ENCODE assay signal across 17 cellular contexts in the genomic region with DNA sequence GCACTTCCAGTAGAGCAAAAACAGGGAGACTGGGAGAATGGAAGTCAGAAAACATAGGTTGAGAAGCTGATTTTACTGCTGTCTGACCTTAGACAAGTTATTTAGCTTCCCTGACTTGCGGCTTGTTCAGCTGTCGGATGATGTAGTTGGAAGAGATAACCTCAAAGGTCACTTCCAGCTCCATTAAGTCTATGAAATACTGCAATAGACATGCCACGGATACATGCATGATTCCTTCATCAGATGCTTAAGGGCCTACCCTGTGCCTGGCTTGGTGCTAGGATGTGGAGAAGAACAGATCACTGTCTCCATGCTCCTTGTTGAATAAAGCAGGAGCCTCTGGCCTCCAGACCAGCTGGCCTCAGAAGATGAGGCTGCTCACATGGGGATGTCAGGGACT.
"Had no signal": no experiment of that assay in that cellular context is flagged by ENCODE, and none has a peak within 500 bp of the region (broad histone marks: within the 10 kb centered on the region; RNA-seq: fewer than 3 reads in every experiment).

No MANE protein-coding gene starts in this region.

- H3K27me3 ChIP-seq: adrenal gland, esophagus muscularis mucosa, hepatocyte, suprapubic skin, transverse colon had no signal

- H3K27ac ChIP-seq: adrenal gland, esophagus muscularis mucosa, hepatocyte, suprapubic skin, transverse colon had no signal

- H3K9me3 ChIP-seq: adrenal gland, esophagus muscularis mucosa, suprapubic skin, transverse colon had no signal

- H3K9me3 Mint-ChIP-seq: activated CD4-positive, alpha-beta T cell treated with anti-CD3 and anti-CD28 coated beads, Interleukin-2, amount 10 ng/mL, durations not matched to agents 24 days and 14 days; mesothelial cell of epicardium; stimulated activated naive CD8-positive, alpha-beta T cell treated with anti-CD3 and anti-CD28 coated beads, Interleukin-15, amount 100 ng/mL, for 72 hours had no signal

- H3K4me3 ChIP-seq: adrenal gland, esophagus muscularis mucosa, hepatocyte, lung, suprapubic skin, transverse colon had no signal

- H3K4me2 ChIP-seq: hepatocyte had no signal

- H3K27ac Mint-ChIP-seq: mesothelial cell of epicardium had no signal

- DNase-seq: activated CD4-positive, alpha-beta T cell treated with anti-CD3 and anti-CD28 coated beads, Interleukin-2, amount 10 ng/mL, durations not matched to agents 24 days and 14 days; activated CD8-positive, alpha-beta memory T cell treated with anti-CD3 and anti-CD28 coated beads, Interleukin-2, amount 50 U/mL, for 4 hours; activated naive CD4-positive, alpha-beta T cell; adrenal gland; effector CD4-positive, alpha-beta T cell; islet precursor cell; occipital lobe; stimulated activated CD4-positive, alpha-beta T cell treated with anti-CD3 and anti-CD28 coated beads, Interleukin-12 subunit alpha, Interleukin-12 subunit beta, amount 100 ng/mL, for 4 hours; stimulated activated CD4-positive, alpha-beta T cell treated with anti-CD3 and anti-CD28 coated beads, Interleukin-1b, Interleukin-23, amount 100 ng/mL, for 48 hours; stimulated activated naive CD8-positive, alpha-beta T cell treated with anti-CD3 and anti-CD28 coated beads, Interleukin-15, amount 100 ng/mL, for 72 hours; transverse colon had no signal

- H3K27me3 Mint-ChIP-seq: activated CD4-positive, alpha-beta T cell treated with anti-CD3 and anti-CD28 coated beads, Interleukin-2, amount 10 ng/mL, durations not matched to agents 24 days and 14 days; progenitor cell of endocrine pancreas; stimulated activated naive CD8-positive, alpha-beta T cell treated with anti-CD3 and anti-CD28 coated beads, Interleukin-15, amount 100 ng/mL, for 72 hours had no signal

- H3K36me3 ChIP-seq: adrenal gland, esophagus muscularis mucosa, suprapubic skin, transverse colon had no signal

- H3K4me1 ChIP-seq: adrenal gland had no signal

- H3K4me3 Mint-ChIP-seq: activated CD4-positive, alpha-beta T cell treated with anti-CD3 and anti-CD28 coated beads, Interleukin-2, amount 10 ng/mL, durations not matched to agents 24 days and 14 days; mesothelial cell of epicardium; stimulated activated naive CD8-positive, alpha-beta T cell treated with anti-CD3 and anti-CD28 coated beads, Interleukin-15, amount 100 ng/mL, for 72 hours had no signal

- H2AFZ ChIP-seq: hepatocyte had no signal

- ATAC-seq: stimulated activated naive CD8-positive, alpha-beta T cell treated with anti-CD3 and anti-CD28 coated beads, Interleukin-15, amount 100 ng/mL, for 72 hours had no signal
